ENCODE assay signal across 26 cellular contexts in the genomic region with DNA sequence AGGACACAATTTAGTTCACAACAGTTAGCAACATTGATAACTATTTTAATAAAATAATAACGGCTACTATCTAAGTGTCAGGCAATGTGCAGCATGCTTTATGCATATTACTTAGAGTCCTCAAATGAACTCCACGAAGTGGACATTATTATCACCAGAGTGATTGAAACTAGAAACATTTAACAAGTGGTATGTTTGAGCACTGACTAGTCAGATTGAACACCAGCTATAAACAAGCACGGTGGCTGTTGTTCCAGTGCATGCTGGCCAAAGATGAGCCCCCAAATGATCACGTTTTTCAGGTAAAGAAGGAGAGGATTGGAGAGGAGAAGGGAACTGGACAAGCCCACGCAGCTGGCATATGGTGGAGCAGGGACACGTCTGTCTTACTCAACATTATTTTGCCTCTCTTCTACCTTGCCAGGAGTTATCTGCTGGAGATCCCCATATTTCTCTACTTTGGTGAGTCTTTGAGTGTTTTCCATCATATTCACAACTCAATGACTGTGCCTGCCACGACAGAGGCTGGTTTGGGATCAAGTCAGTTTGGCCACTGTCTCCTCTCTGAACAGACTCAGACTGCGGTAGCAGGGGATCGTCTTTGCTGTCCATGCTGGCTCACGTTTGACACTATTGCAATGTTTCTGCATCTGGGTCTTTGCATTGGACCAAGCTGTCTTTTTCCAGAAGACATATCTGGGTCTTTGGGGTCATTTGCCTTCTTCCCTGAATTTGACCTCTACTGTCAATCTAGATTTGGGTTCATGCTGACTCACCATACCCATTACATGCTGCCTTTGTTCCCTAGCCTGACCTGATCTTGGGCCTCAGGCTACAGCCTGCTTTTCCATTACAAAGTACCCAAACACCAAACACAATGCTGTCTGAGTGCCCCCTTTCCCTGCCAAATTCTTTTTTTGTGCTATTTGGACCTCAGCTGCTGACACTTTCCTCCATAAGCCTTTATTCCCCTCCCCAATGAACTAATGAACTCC.
DNase-seq lines count a peak whose midpoint lies in the region; ATAC-seq, FAIRE-seq and TF ChIP-seq lines count a peak whose summit lies in the region.
"Had no signal": no experiment of that assay in that cellular context is flagged by ENCODE, and none has a peak within 500 bp of the region (broad histone marks: within the 10 kb centered on the region; RNA-seq: fewer than 3 reads in every experiment).

No MANE protein-coding gene starts in this region.

- BruUV-seq in K562 (replicated peaks; lab: Mats Ljungman, UMichigan) = no TSS peak

- peak overlapping the region; percentile 46 for H3K9ac ChIP-seq in HUES6 (ENCODE audit: low read length)
- H3K9ac ChIP-seq in K562 (ENCODE audit: insufficient read depth in 1 of 2, low read depth in 2 of 2, low read length in 2 of 2) = no peak overlapping the region
- H3K9ac ChIP-seq in mesendoderm (ENCODE audit: low read length) = no peak overlapping the region
- H3K9ac ChIP-seq: KMS-11 had no signal

- peak overlapping the region in 1 of 7 donors; percentile 26 for H3K27ac Mint-ChIP-seq in CD14-positive monocyte
- H3K27ac Mint-ChIP-seq: activated B cell treated with CpG ODN at 0.5 μM for 24 hours; activated naive CD4-positive, alpha-beta T cell treated with anti-CD3 and anti-CD28 coated beads, Interleukin-2, amount 10 ng/mL, durations not matched to agents 7 days and 5 days; activated T-helper 1 cell treated with anti-CD3 and anti-CD28 coated beads, Interleukin-12 subunit alpha, Interleukin-12 subunit beta, Interleukin-2, Interleukin-4 antibody, amounts not matched to agents 30 ng/mL and 10 ng/mL and 1 ng/mL, durations not matched to agents 14 hours and 24 hours and 36 hours had no signal

- ATAC-seq in K562 = peak; percentile 37

- H4K5ac ChIP-seq in mesendoderm (ENCODE audit: low read length) = no peak overlapping the region

- DNase-seq in K562 (ENCODE audit: extremely low read depth in 1 of 4, low spot score in 3 of 4) (peak in 1 of 4 experiments; percentile 33), mesendoderm (peak; percentile 83), NCI-H146 treated with DMSO at 0.1 percent for 48 hours (lab: John Stamatoyannopoulos, UW; ENCODE audit: unreplicated experiment) (no peak), NCI-H748 treated with DMSO at 0.1 percent for 48 hours (lab: John Stamatoyannopoulos, UW) (no peak), frontal cortex (ENCODE audit: low spot score in 2 of 2) (no peak), CD14-positive monocyte (ENCODE audit: low spot score) (no peak)
- DNase-seq: activated B cell treated with CpG ODN at 0.5 μM for 24 hours; activated naive CD4-positive, alpha-beta T cell treated with anti-CD3 and anti-CD28 coated beads, Interleukin-2, amount 10 ng/mL, durations not matched to agents 7 days and 5 days; BE2C; cortex of kidney; MV-4-11; NCI-H1694 treated with DMSO at 0.1 percent for 48 hours; NCI-H774; OCI-M1; Right ventricle myocardium superior; stimulated activated CD4-positive, alpha-beta T cell treated with anti-CD3 and anti-CD28 coated beads, Interleukin-2, amount 100 ng/mL, for 24 hours; T-helper 9 cell; uterus had no signal

- peaks cover 0 to 1% (median 0%) of the 10 kb centered on the region in 3 donors for H3K27me3 Mint-ChIP-seq in CD14-positive monocyte (ENCODE audit: low read depth in 3 of 3)
- H3K27me3 Mint-ChIP-seq: activated B cell treated with CpG ODN at 0.5 μM for 24 hours had no signal

- intact Hi-C loops in K562 (cut with micrococcal nuclease) = loop anchor here (5.0 kb wide), 2 partner anchors 88 to 107 kb away; no protein-coding TSS in a partner anchor
- intact Hi-C loops in CD14-positive monocyte (cut with micrococcal nuclease) = loop anchor here (5.0 to 10.0 kb wide), 5 partner anchors 60 to 120 kb away; partner anchors contain the start of gene ACSL3 (in 1 of the 2)

- H3K9me3 Mint-ChIP-seq in CD14-positive monocyte = peaks cover 0 to 3% (median 0%) of the 10 kb centered on the region in 7 donors
- H3K9me3 Mint-ChIP-seq: activated B cell treated with CpG ODN at 0.5 μM for 24 hours; activated naive CD4-positive, alpha-beta T cell treated with anti-CD3 and anti-CD28 coated beads, Interleukin-2, amount 10 ng/mL, durations not matched to agents 7 days and 5 days; activated T-helper 1 cell treated with anti-CD3 and anti-CD28 coated beads, Interleukin-12 subunit alpha, Interleukin-12 subunit beta, Interleukin-2, Interleukin-4 antibody, amounts not matched to agents 30 ng/mL and 10 ng/mL and 1 ng/mL, durations not matched to agents 14 hours and 24 hours and 36 hours had no signal

- H3K56ac ChIP-seq in mesendoderm (ENCODE audit: low read length) = no peak overlapping the region

- no peak overlapping the region for H3K4ac ChIP-seq in mesendoderm (ENCODE audit: low read depth, low read length)

- H3K27me3 ChIP-seq in HUES6 (ENCODE audit: control insufficient read depth, insufficient read depth, low read length) = no peaks in the 10 kb centered on the region
- no peaks in the 10 kb centered on the region for H3K27me3 ChIP-seq in K562 (ENCODE audit: control insufficient read depth in 2 of 2, insufficient read depth in 2 of 2, low read length in 2 of 2)
- no peaks in the 10 kb centered on the region for H3K27me3 ChIP-seq in mesendoderm (ENCODE audit: insufficient read depth, low read length, poor library complexity)
- H3K27me3 ChIP-seq: BE2C, uterus had no signal

- POLR2A ChIA-PET in K562 (lab: Yijun Ruan, JAX) = no interaction called here

- H2BK15ac ChIP-seq in mesendoderm (replicated peaks; ENCODE audit: low read depth) = no peak overlapping the region

- FAIRE-seq in K562 (lab: Jason Lieb, UNC) (no peak), frontal cortex (lab: Jason Lieb, UNC) (no peak)
- FAIRE-seq: bronchial epithelial cell, GM19239 had no signal

- no peaks in the 10 kb centered on the region for H3K9me3 ChIP-seq in HUES6 (ENCODE audit: control insufficient read depth, insufficient read depth, low read depth, low read length)
- no peaks in the 10 kb centered on the region for H3K9me3 ChIP-seq in K562 (replicated peaks; ENCODE audit: control insufficient read depth, insufficient read depth, low read depth, low read length)
- H3K9me3 ChIP-seq: BE2C, neutrophil, uterus had no signal

- H3K79me2 ChIP-seq in K562 (ENCODE audit: control insufficient read depth, insufficient read depth, low read length) = no peaks in the 10 kb centered on the region
- no peaks in the 10 kb centered on the region for H3K79me2 ChIP-seq in mesendoderm (ENCODE audit: control insufficient read depth, insufficient read depth, low read length)

- in situ Hi-C loops in K562 (cut with MboI) = no loop called here

- no peak overlapping the region for H4K8ac ChIP-seq in mesendoderm (ENCODE audit: low read depth, low read length)

- H2AFZ ChIP-seq in K562 (ENCODE audit: low read depth, low read length) = peak overlapping the region; percentile 44; the same call in 1 of the 2 replicates

- no peak for TF ChIP-seq CTCF in 22Rv1 (IDR thresholded peaks at IDR 0.05)
- TF ChIP-seq CTCF in K562 (IDR thresholded peaks at IDR 0.05 in 2 of 3, conservative IDR thresholded peaks at IDR 0.05 in 1 of 3; ENCODE audit: insufficient read depth in 2 of 3, low read depth in 1 of 3, low read length in 3 of 3) = no peak
- no peak for TF ChIP-seq CTCF in CD14-positive monocyte (IDR thresholded peaks at IDR 0.05)

- H3K4me1 ChIP-seq in HUES6 (ENCODE audit: control insufficient read depth, insufficient read depth, low read length) (peaks cover 32% of the 10 kb centered on the region), K562 (replicated peaks in 1 of 2; ENCODE audit: control insufficient read depth in 2 of 2, insufficient read depth in 2 of 2, low read length in 2 of 2) (peaks cover 0 to 6% of the 10 kb centered on the region in 2 experiments; a peak in 4 of 5 replicates), mesendoderm (ENCODE audit: control insufficient read depth, low read depth, low read length) (peaks cover 9% of the 10 kb centered on the region)
- H3K4me1 ChIP-seq: BE2C, uterus had no signal

- H3K18ac ChIP-seq in mesendoderm (ENCODE audit: low read length) = no peak overlapping the region

- H3K23ac ChIP-seq in mesendoderm (ENCODE audit: low read length) = peak overlapping the region; percentile 16

- H3K4me2 ChIP-seq in K562 (ENCODE audit: insufficient read depth, low read length) (peak overlapping the region; percentile 4; the same call in 1 of the 2 replicates), mesendoderm (ENCODE audit: low read length) (no peak overlapping the region)
- H3K4me2 ChIP-seq: KMS-11, smooth muscle cell had no signal

- H3K36me3 ChIP-seq in HUES6 (ENCODE audit: control insufficient read depth, insufficient read depth, low read length) = no peaks in the 10 kb centered on the region
- no peaks in the 10 kb centered on the region for H3K36me3 ChIP-seq in K562 (ENCODE audit: control insufficient read depth, insufficient read depth, low read length)
- no peaks in the 10 kb centered on the region for H3K36me3 ChIP-seq in mesendoderm (ENCODE audit: control insufficient read depth, insufficient read depth, low read length)
- H3K36me3 ChIP-seq: BE2C, neutrophil, uterus had no signal

- TF ChIP-seq RAD21 in K562 (CRISPR knock-in tag; conservative IDR thresholded peaks at IDR 0.05 in 1 of 2, IDR thresholded peaks at IDR 0.05 in 1 of 2) = no peak

- CTCF ChIA-PET in K562 (lab: Yijun Ruan, JAX; ENCODE audit: low intra/inter-chr PET ratio) = no interaction called here

- no peaks in the 10 kb centered on the region for H3K9me1 ChIP-seq in K562 (ENCODE audit: control insufficient read depth, insufficient read depth, low read length)

- H2AK5ac ChIP-seq in mesendoderm (ENCODE audit: low read length) = no peak overlapping the region

- TF ChIP-seq EP300 in K562 (IDR thresholded peaks at IDR 0.05; ENCODE audit: low read length) = no peak

- H3K79me1 ChIP-seq in mesendoderm (ENCODE audit: low read length) = no peaks in the 10 kb centered on the region

- H4K20me1 ChIP-seq in K562 (replicated peaks; ENCODE audit: control insufficient read depth, insufficient read depth, low read length) = no peaks in the 10 kb centered on the region

- H3K4me3 ChIP-seq in HUES6 (ENCODE audit: low read depth, low read length) = no peak overlapping the region
- no peak overlapping the region for H3K4me3 ChIP-seq in K562
- no peak overlapping the region for H3K4me3 ChIP-seq in mesendoderm (ENCODE audit: low read length)
- H3K4me3 ChIP-seq: smooth muscle cell, uterus had no signal

- H2BK120ac ChIP-seq in mesendoderm (ENCODE audit: low read depth, low read length) = no peak overlapping the region

- H3K27ac ChIP-seq in 22Rv1 = peak overlapping the region; percentile 99
- peak overlapping the region; percentile 33; the same call in 1 of the 2 replicates for H3K27ac ChIP-seq in HUES6 (ENCODE audit: low read depth, low read length)
- H3K27ac ChIP-seq in K562 (ENCODE audit: extremely low read depth, low read depth, low read length) = no peak overlapping the region
- no peak overlapping the region for H3K27ac ChIP-seq in mesendoderm (ENCODE audit: low read depth, low read length)
- H3K27ac ChIP-seq: KMS-11, neutrophil, uterus had no signal

- WGBS in K562 (ENCODE audit: insufficient coverage, low coverage, missing lambda C conversion rate) = 15% methylated on average over 7 of the region's 10 CpGs
- WGBS in mesendoderm (ENCODE audit: extremely low coverage, insufficient coverage, low lambda C conversion rate) = no CpG with 5 or more reads among the region's 10 CpGs

- H3K4me3 Mint-ChIP-seq in CD14-positive monocyte = no peak overlapping the region
- H3K4me3 Mint-ChIP-seq: activated B cell treated with CpG ODN at 0.5 μM for 24 hours; activated naive CD4-positive, alpha-beta T cell treated with anti-CD3 and anti-CD28 coated beads, Interleukin-2, amount 10 ng/mL, durations not matched to agents 7 days and 5 days; activated T-helper 1 cell treated with anti-CD3 and anti-CD28 coated beads, Interleukin-12 subunit alpha, Interleukin-12 subunit beta, Interleukin-2, Interleukin-4 antibody, amounts not matched to agents 30 ng/mL and 10 ng/mL and 1 ng/mL, durations not matched to agents 14 hours and 24 hours and 36 hours had no signal

- no peak overlapping the region for H2BK5ac ChIP-seq in mesendoderm (ENCODE audit: low read length)

- H3K36me3 Mint-ChIP-seq in CD14-positive monocyte = no peaks in the 10 kb centered on the region
- H3K36me3 Mint-ChIP-seq: activated naive CD4-positive, alpha-beta T cell treated with anti-CD3 and anti-CD28 coated beads, Interleukin-2, amount 10 ng/mL, durations not matched to agents 7 days and 5 days had no signal

- H3K4me1 Mint-ChIP-seq in CD14-positive monocyte = peaks cover 48% of the 10 kb centered on the region

- no peak for TF ChIP-seq POLR2A in K562 (conservative IDR thresholded peaks at IDR 0.05)

Comparison
In these comparisons a context has a peak if more than half of its experiments do, and no peak if none do; other contexts are left out.
1. H3K27ac ChIP-seq: peak in 22Rv1 (single experiment) and HUES6 (single experiment); none in K562 (single experiment) and mesendoderm (single experiment).